In the genomic region with DNA sequence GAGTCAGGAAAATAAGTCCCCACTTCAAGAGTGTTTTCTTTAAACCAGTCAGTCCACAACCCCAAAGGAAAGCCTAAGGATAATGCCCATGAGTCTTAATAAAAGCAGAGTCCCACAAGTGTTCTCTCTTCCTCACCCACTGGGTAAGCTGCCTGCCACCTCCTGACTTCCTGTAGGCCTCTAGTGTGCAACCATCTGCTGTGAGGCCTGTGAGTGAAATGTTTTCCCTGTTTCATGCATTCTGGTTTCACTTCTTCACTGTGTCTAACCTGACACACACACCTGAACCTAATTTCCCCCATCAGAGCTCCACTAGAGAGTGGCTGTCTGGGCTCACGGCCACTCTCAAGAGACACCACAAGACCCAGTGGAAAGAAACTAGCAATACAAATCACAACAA, we compare ENCODE assay signal across 8 cellular contexts. TPM values are rescaled to one million over a fixed set of nuclear protein-coding genes. Genes with fewer than 3 reads are reported as not detected.
DNase-seq lines count a peak whose midpoint lies in the region; ATAC-seq and TF ChIP-seq lines count a peak whose summit lies in the region.

No MANE protein-coding gene starts in this region.

- peak; percentile 97 for ATAC-seq in GM19467 (IDR thresholded peaks at IDR 0.05; ENCODE audit: unreplicated experiment)
- peak; percentile 96 for ATAC-seq in HG03460 (IDR thresholded peaks at IDR 0.05; ENCODE audit: unreplicated experiment)
- ATAC-seq in heart left ventricle, result no peak

- CTCF ChIA-PET in PC-9 (lab: Charles Lee), result no interaction called here

- TF ChIP-seq CTCF in heart left ventricle (IDR thresholded peaks at IDR 0.05) (no peak), PC-9 (conservative IDR thresholded peaks at IDR 0.05) (no peak)

- H3K27ac ChIP-seq in heart left ventricle, result peak overlapping the region in 1 of 12 donors; percentile 51
- H3K27ac ChIP-seq in PC-9, result no peak overlapping the region

- no peaks in the 10 kb centered on the region for H3K36me3 ChIP-seq in heart left ventricle
- H3K36me3 ChIP-seq in PC-9 (ENCODE audit: low read depth), result no peaks in the 10 kb centered on the region

- H3K4me2 ChIP-seq in PC-9, result no peak overlapping the region

- WGBS in heart left ventricle, 4 donors, result 82 to 100% (median 96%) methylated on average over 1 of the region's 1 CpG

- DNase-seq in CD1c-positive myeloid dendritic cell (ENCODE audit: extremely low spot score) (peak; percentile 11), heart left ventricle (no peak), PC-9 (no peak), medulla oblongata (ENCODE audit: extremely low spot score) (no peak), NCI-H187 treated with DMSO at 0.1 percent for 48 hours (lab: John Stamatoyannopoulos, UW) (no peak)
- DNase-seq in activated effector memory CD4-positive, alpha-beta T cell treated with anti-CD3 and anti-CD28 coated beads, Interleukin-2, amount 50 U/mL, for 16 hours, result peak; percentile 71

- H3F3A ChIP-seq in PC-9 (ENCODE audit: insufficient read depth, low read depth), result no peaks in the 10 kb centered on the region

- no peak overlapping the region for H3K4me3 ChIP-seq in heart left ventricle
- H3K4me3 ChIP-seq in PC-9, result no peak overlapping the region

- H3K4me1 ChIP-seq in heart left ventricle (peaks cover 0 to 49% (median 0%) of the 10 kb centered on the region in 12 donors), PC-9 (replicated peaks; ENCODE audit: insufficient read depth) (no peaks in the 10 kb centered on the region)

- POLR2A ChIA-PET in PC-9 (lab: Charles Lee; ENCODE audit: unreplicated experiment), result no interaction called here

- H4K20me1 ChIP-seq in PC-9 (ENCODE audit: insufficient read depth), result no peaks in the 10 kb centered on the region

- BruUV-seq in PC-9 (replicated peaks; lab: Mats Ljungman, UMichigan), result no TSS peak

- intact Hi-C loops in heart left ventricle (cut with DNase I), result no loop called here
- intact Hi-C loops in PC-9 (cut with micrococcal nuclease; ENCODE audit: unreplicated experiment), result no loop called here

- H3K9me3 ChIP-seq in heart left ventricle (no peaks in the 10 kb centered on the region), PC-9 (ENCODE audit: insufficient read depth, low read depth) (peaks cover 1% of the 10 kb centered on the region; the same call in 1 of the 2 replicates)

- H3K27me3 ChIP-seq in heart left ventricle (no peaks in the 10 kb centered on the region), PC-9 (ENCODE audit: insufficient read depth, low read depth) (peaks cover 17% of the 10 kb centered on the region; the same call in 1 of the 2 replicates)

- H3K9me2 ChIP-seq in PC-9 (ENCODE audit: insufficient read depth), result no peaks in the 10 kb centered on the region

- H3K79me2 ChIP-seq in PC-9 (ENCODE audit: low read depth), result no peaks in the 10 kb centered on the region

- no peak for TF ChIP-seq POLR2A in heart left ventricle (IDR thresholded peaks at IDR 0.05)

- H2AFZ ChIP-seq in PC-9, result no peak overlapping the region

RNA-seq across cellular contexts. Expression of gene GDF10, which starts 38.9 kb away (rescaled TPM):
- 1 to 10 TPM in 1 of 9 donors, under 1 TPM in 6, not detected in 2; 0.22 to 1.6 (median 0.34) TPM for total RNA-seq in heart left ventricle
- under 1 TPM in 1 of 2 donors, not detected in 1; 0.19 TPM for polyA plus RNA-seq in heart left ventricle
- total RNA-seq in PC-9 (2021), result not detected in 2 replicates

Comparison
In these comparisons a context has a peak if more than half of its experiments do, and no peak if none do; other contexts are left out.
1. DNase-seq: peak in CD1c-positive myeloid dendritic cell (single experiment) and activated effector memory CD4-positive, alpha-beta T cell treated with anti-CD3 and anti-CD28 coated beads, Interleukin-2, amount 50 U/mL, for 16 hours (single experiment); none in heart left ventricle (0 of 5), PC-9 (0 of 2), medulla oblongata (single experiment) and NCI-H187 treated with DMSO at 0.1 percent for 48 hours (single experiment).
2. ATAC-seq: peak in GM19467 (single experiment) and HG03460 (single experiment); none in heart left ventricle (0 of 4).